Comparison of ENCODE assay signal across 1 cellular context in genomic region chr22:19086944-19087343, GRCh38.
TF ChIP-seq lines count a peak whose summit lies in the region.

No MANE protein-coding gene starts in this region.

TF ChIP-seq in SK-N-SH treated with all-trans-retinoic acid at 6 μM for 48 hours, 23 proteins besides CTCF, POLR2A, EP300 and RAD21 (continued from another document):
- no peak for TF ChIP-seq PATZ1 (CRISPR knock-in tag; IDR thresholded peaks at IDR 0.05; ENCODE audit: borderline replicate concordance)
